In the genomic region with DNA sequence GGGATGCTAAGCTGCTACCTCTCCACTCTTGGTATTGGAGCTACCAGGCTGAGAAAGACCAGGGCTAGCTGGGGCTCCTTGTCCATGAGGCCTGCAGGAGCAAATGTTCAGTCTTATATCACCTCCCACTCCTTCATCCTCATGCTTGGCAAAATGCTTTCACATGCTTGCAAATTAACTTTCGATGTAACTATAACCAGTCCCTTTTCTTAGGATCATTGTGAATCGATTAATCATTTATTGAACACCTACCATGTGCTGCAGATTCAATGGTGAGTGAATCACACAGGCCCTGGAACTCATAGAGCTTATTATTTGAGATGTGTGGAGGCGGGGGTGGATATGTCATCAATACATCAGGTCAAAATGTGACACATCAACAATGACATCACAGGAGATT, we compare ENCODE assay signal across 26 cellular contexts.
"Had no signal": no experiment of that assay in that cellular context is flagged by ENCODE, and none has a peak within 500 bp of the region (broad histone marks: within the 10 kb centered on the region; RNA-seq: fewer than 3 reads in every experiment).

No MANE protein-coding gene starts in this region.

- H2AFZ ChIP-seq: hepatocyte had no signal

- H3K9me3 ChIP-seq: esophagus muscularis mucosa, gastroesophageal sphincter, heart left ventricle, left lung, lower lobe of right lung, mucosa of descending colon had no signal

- DNase-seq: cortex of kidney; effector CD8-positive, alpha-beta T cell; effector memory CD8-positive, alpha-beta T cell; endodermal cell; foreskin keratinocyte; heart left ventricle; hypothalamus; immature natural killer cell; islet precursor cell; kidney; left cardiac atrium; left lung; left ventricle myocardium superior; lower lobe of right lung; mesenchymal stem cell; mucosa of descending colon; naive B cell had no signal

- H3K4me1 Mint-ChIP-seq: immature natural killer cell, naive B cell had no signal

- H3K36me3 Mint-ChIP-seq: immature natural killer cell, mesothelial cell of epicardium, naive B cell had no signal

- H3K9me3 Mint-ChIP-seq: dendritic cell treated with granulocyte-macrophage colony-stimulating factor and Interleukin-4, amounts not matched to agents 40 ng/mL and 50 ng/mL, for 4 days; effector memory CD8-positive, alpha-beta T cell; endodermal cell; mesothelial cell of epicardium had no signal

- H3K4me3 ChIP-seq: esophagus muscularis mucosa, gastroesophageal sphincter, heart left ventricle, hepatocyte, left lung, lower lobe of right lung, mucosa of descending colon had no signal

- H3K79me2 ChIP-seq: hepatocyte had no signal

- FAIRE-seq: colon, endometrium, frontal cortex, kidney had no signal

- ATAC-seq: effector memory CD8-positive, alpha-beta T cell; foreskin keratinocyte; gastroesophageal sphincter; heart left ventricle; left cardiac atrium; left lung; left ventricle myocardium superior; lower lobe of right lung; mucosa of descending colon had no signal

- H3K4me3 Mint-ChIP-seq: dendritic cell treated with granulocyte-macrophage colony-stimulating factor and Interleukin-4, amounts not matched to agents 40 ng/mL and 50 ng/mL, for 4 days; effector memory CD8-positive, alpha-beta T cell; endodermal cell; immature natural killer cell; mesothelial cell of epicardium; naive B cell had no signal

- H3K27ac ChIP-seq: epithelial cell of prostate, esophagus muscularis mucosa, foreskin keratinocyte, gastroesophageal sphincter, heart left ventricle, hepatocyte, left lung, lower lobe of right lung had no signal

- H3K4me2 ChIP-seq: hepatocyte had no signal

- H3K36me3 ChIP-seq: esophagus muscularis mucosa, gastroesophageal sphincter, heart left ventricle, left lung, lower lobe of right lung had no signal

- H3K4me1 ChIP-seq: foreskin keratinocyte, gastroesophageal sphincter, left lung, lower lobe of right lung had no signal

- H3K27ac Mint-ChIP-seq: dendritic cell treated with granulocyte-macrophage colony-stimulating factor and Interleukin-4, amounts not matched to agents 40 ng/mL and 50 ng/mL, for 4 days; effector memory CD8-positive, alpha-beta T cell; endodermal cell; immature natural killer cell; mesothelial cell of epicardium; naive B cell had no signal
